9 cellular contexts compared by ENCODE assay signal in the genomic region with DNA sequence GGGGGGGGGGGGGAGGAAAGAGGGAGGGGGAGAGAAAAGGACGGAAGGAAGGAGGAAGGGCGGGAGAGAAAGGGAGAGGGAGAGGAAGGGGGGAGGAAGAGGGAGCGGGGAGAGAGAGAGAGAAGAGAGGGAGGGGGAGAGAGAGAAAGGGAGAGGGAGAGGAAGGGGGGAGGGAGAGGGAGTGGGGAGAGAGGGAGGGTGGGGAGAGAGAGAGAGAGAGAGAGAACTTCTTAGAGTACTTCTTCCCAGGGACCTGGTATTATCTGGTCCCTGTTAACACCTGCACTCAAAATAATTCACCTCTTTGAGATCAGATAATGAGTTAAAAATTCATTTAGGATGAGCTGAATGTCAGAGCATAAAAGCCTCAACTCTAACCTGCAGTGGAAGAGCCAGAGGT. TPM values are rescaled to one million over a fixed set of nuclear protein-coding genes. Genes with fewer than 3 reads are reported as not detected.
A peak's percentile ranks its signal among the peaks of the same experiment; 100 is the strongest.
DNase-seq lines count a peak whose midpoint lies in the region; ATAC-seq, FAIRE-seq and TF ChIP-seq lines count a peak whose summit lies in the region.
"Had no signal": no experiment of that assay in that cellular context is flagged by ENCODE, and none has a peak within 500 bp of the region (broad histone marks: within the 10 kb centered on the region; RNA-seq: fewer than 3 reads in every experiment).

No MANE protein-coding gene starts in this region.

- H3K9me3 Mint-ChIP-seq in activated CD4-positive, alpha-beta T cell treated with anti-CD3 and anti-CD28 coated beads, Interleukin-2, amount 10 ng/mL, durations not matched to agents 7 days and 5 days = no peaks in the 10 kb centered on the region
- H3K9me3 Mint-ChIP-seq in astrocyte (ENCODE audit: unreplicated experiment) = no peaks in the 10 kb centered on the region

- intact Hi-C loops in HepG2 (cut with micrococcal nuclease; ENCODE audit: unreplicated experiment) = no loop called here
- intact Hi-C loops in thyroid gland (cut with DNase I) = no loop called here

- peaks cover 27% of the 10 kb centered on the region for H3K4me1 Mint-ChIP-seq in activated CD4-positive, alpha-beta T cell treated with anti-CD3 and anti-CD28 coated beads, Interleukin-2, amount 10 ng/mL, durations not matched to agents 7 days and 5 days
- peaks cover 22% of the 10 kb centered on the region for H3K4me1 Mint-ChIP-seq in astrocyte (ENCODE audit: low read depth, unreplicated experiment)

- POLR2A ChIA-PET in activated CD4-positive, alpha-beta T cell treated with anti-CD3 and anti-CD28 coated beads, Interleukin-2, amount 10 ng/mL, durations not matched to agents 7 days and 5 days (lab: Charles Lee) = no interaction called here
- POLR2A ChIA-PET in HepG2 (lab: Yijun Ruan, JAX) = no interaction called here

- peak overlapping the region; percentile 98 for H3K4me3 ChIP-seq in astrocyte (ENCODE audit: insufficient read depth, low read depth, low read length)
- H3K4me3 ChIP-seq in HepG2 (replicated peaks in 1 of 3; ENCODE audit: insufficient read depth in 1 of 3, low read depth in 2 of 3, low read length in 3 of 3) = peak overlapping the region; percentile 90 to 95 (median 93)
- H3K4me3 ChIP-seq in thyroid gland (replicated peaks in 1 of 3) = peak overlapping the region; percentile 74 to 96 (median 95)

- no peak for ATAC-seq in HepG2

- no peak for DNase-seq in activated CD4-positive, alpha-beta T cell treated with anti-CD3 and anti-CD28 coated beads, Interleukin-2, amount 10 ng/mL, durations not matched to agents 7 days and 5 days
- no peak for DNase-seq in activated CD4-positive, alpha-beta T cell treated with anti-CD3 and anti-CD28 coated beads for 48 hours
- DNase-seq in astrocyte (ENCODE audit: low read depth) (peak; percentile 39), HepG2 (ENCODE audit: low spot score) (no peak), thyroid gland (no peak), KBM-7 (no peak), SIG-M5 treated with dmso at 0.1 percent for 504 hours (lab: John Stamatoyannopoulos, UW; ENCODE audit: unreplicated experiment) (no peak), epidermal melanocyte (ENCODE audit: insufficient read length, low spot score) (no peak)
- DNase-seq: stimulated activated CD4-positive, alpha-beta T cell treated with anti-CD3 and anti-CD28 coated beads, Interleukin-4, amount 100 ng/mL, for 24 hours had no signal

- H3K9me3 ChIP-seq in astrocyte (ENCODE audit: insufficient read depth, low read depth, low read length) = no peaks in the 10 kb centered on the region
- no peaks in the 10 kb centered on the region for H3K9me3 ChIP-seq in HepG2 (ENCODE audit: low read length)
- no peaks in the 10 kb centered on the region for H3K9me3 ChIP-seq in thyroid gland

- no peaks in the 10 kb centered on the region for H3K27me3 ChIP-seq in astrocyte (ENCODE audit: insufficient read depth, low read length)
- H3K27me3 ChIP-seq in HepG2 (ENCODE audit: control insufficient read depth in 1 of 2, insufficient read depth in 2 of 2, low read length in 2 of 2) = no peaks in the 10 kb centered on the region; a peak in 1 of 5 replicates
- H3K27me3 ChIP-seq in thyroid gland = no peaks in the 10 kb centered on the region

- H3K4me1 ChIP-seq in astrocyte (ENCODE audit: insufficient read depth, low read length) = peaks cover 6% of the 10 kb centered on the region
- H3K4me1 ChIP-seq in HepG2 (ENCODE audit: insufficient read depth, low read length) = peaks cover 59% of the 10 kb centered on the region
- H3K4me1 ChIP-seq in thyroid gland = peaks cover 3 to 6% of the 10 kb centered on the region in 2 donors

- H3K4me2 ChIP-seq in astrocyte (ENCODE audit: low read length) (peak overlapping the region; percentile 93), HepG2 (ENCODE audit: low read depth, low read length) (peak overlapping the region; percentile 70)

- TF ChIP-seq POLR2A in HepG2 (IDR thresholded peaks at IDR 0.05; ENCODE audit: insufficient read depth in 1 of 2, low read depth in 2 of 2, low read length in 2 of 2) (no peak), thyroid gland (IDR thresholded peaks at IDR 0.05) (no peak)

- no peak for TF ChIP-seq RAD21 in HepG2 (CRISPR knock-in tag; IDR thresholded peaks at IDR 0.05)

- in situ Hi-C loops in HepG2 (cut with HindIII; ENCODE audit: extremely low pct_ligation_motif_present, low pct_unique_long_range_greater_than_20kb) (no loop called here), KBM-7 (cut with MboI; ENCODE audit: low pct_unique_long_range_greater_than_20kb, low sequenced_read_pairs) (no loop called here)

- H3K79me2 ChIP-seq in astrocyte (ENCODE audit: insufficient read depth, low read length) (peaks cover 59% of the 10 kb centered on the region), HepG2 (ENCODE audit: insufficient read depth, low read length) (peaks cover 43% of the 10 kb centered on the region)

- no peak for TF ChIP-seq EP300 in HepG2 (IDR thresholded peaks at IDR 0.05; ENCODE audit: low read depth in 2 of 2, low read length in 2 of 2)
- no peak for TF ChIP-seq EP300 in HepG2 (CRISPR knock-in tag; IDR thresholded peaks at IDR 0.05; ENCODE audit: borderline replicate concordance)

- H3K9ac ChIP-seq in astrocyte (ENCODE audit: low read length) (peak overlapping the region; percentile 100), HepG2 (ENCODE audit: insufficient read depth, low read depth, low read length) (peak overlapping the region; percentile 100)

- H3K27me3 Mint-ChIP-seq in activated CD4-positive, alpha-beta T cell treated with anti-CD3 and anti-CD28 coated beads, Interleukin-2, amount 10 ng/mL, durations not matched to agents 7 days and 5 days = peaks cover 3% of the 10 kb centered on the region
- H3K27me3 Mint-ChIP-seq in astrocyte (ENCODE audit: low read depth, unreplicated experiment) = peaks cover 11% of the 10 kb centered on the region

- TF ChIP-seq CTCF in astrocyte (IDR thresholded peaks at IDR 0.05; ENCODE audit: insufficient read depth, low read depth, low read length) (no peak), HepG2 (CRISPR knock-in tag; IDR thresholded peaks at IDR 0.05) (no peak), thyroid gland (IDR thresholded peaks at IDR 0.05) (no peak)

- H3K27ac ChIP-seq in astrocyte (ENCODE audit: low read depth, low read length) = peak overlapping the region; percentile 98
- peak overlapping the region; percentile 90 for H3K27ac ChIP-seq in HepG2 (ENCODE audit: extremely low read length, insufficient read depth, low read length)
- no peak overlapping the region for H3K27ac ChIP-seq in thyroid gland

- peak overlapping the region; percentile 90 for H3K27ac Mint-ChIP-seq in activated CD4-positive, alpha-beta T cell treated with anti-CD3 and anti-CD28 coated beads, Interleukin-2, amount 10 ng/mL, durations not matched to agents 7 days and 5 days
- peak overlapping the region; percentile 99 for H3K27ac Mint-ChIP-seq in astrocyte (ENCODE audit: unreplicated experiment)

- peak overlapping the region; percentile 94 for H3K4me3 Mint-ChIP-seq in activated CD4-positive, alpha-beta T cell treated with anti-CD3 and anti-CD28 coated beads, Interleukin-2, amount 10 ng/mL, durations not matched to agents 7 days and 5 days
- peak overlapping the region; percentile 99 for H3K4me3 Mint-ChIP-seq in astrocyte (ENCODE audit: unreplicated experiment)

- H4K20me1 ChIP-seq in astrocyte (ENCODE audit: insufficient read depth, low read length) (peaks cover 51% of the 10 kb centered on the region), HepG2 (ENCODE audit: insufficient read depth, low read length) (peaks cover 14% of the 10 kb centered on the region)

- FAIRE-seq in astrocyte (lab: Jason Lieb, UNC) (no peak), HepG2 (lab: Jason Lieb, UNC) (no peak)

- BruUV-seq in HepG2 (replicated peaks; lab: Mats Ljungman, UMichigan) = no TSS peak

- CTCF ChIA-PET in activated CD4-positive, alpha-beta T cell treated with anti-CD3 and anti-CD28 coated beads, Interleukin-2, amount 10 ng/mL, durations not matched to agents 7 days and 5 days (lab: Charles Lee) = no interaction called here
- CTCF ChIA-PET in HepG2 (lab: Yijun Ruan, JAX; ENCODE audit: low intra/inter-chr PET ratio, low total read pairs) = no interaction called here

- H2AFZ ChIP-seq in astrocyte (ENCODE audit: low read depth, low read length) (no peak overlapping the region), HepG2 (ENCODE audit: low read length) (no peak overlapping the region)

- peaks cover 10% of the 10 kb centered on the region for H3K36me3 Mint-ChIP-seq in activated CD4-positive, alpha-beta T cell treated with anti-CD3 and anti-CD28 coated beads, Interleukin-2, amount 10 ng/mL, durations not matched to agents 7 days and 5 days (ENCODE audit: low read depth)
- peaks cover 25% of the 10 kb centered on the region for H3K36me3 Mint-ChIP-seq in astrocyte (ENCODE audit: low read depth, unreplicated experiment)

- peaks cover 39% of the 10 kb centered on the region for H3K36me3 ChIP-seq in astrocyte (ENCODE audit: insufficient read depth, low read length)
- H3K36me3 ChIP-seq in HepG2 (replicated peaks in 1 of 2; ENCODE audit: control insufficient read depth in 1 of 2, insufficient read depth in 2 of 2, low read length in 2 of 2) = peaks cover 16 to 35% of the 10 kb centered on the region in 2 experiments
- H3K36me3 ChIP-seq in thyroid gland = peaks cover 18 to 29% of the 10 kb centered on the region in 2 donors

- WGBS in HepG2 (ENCODE audit: low lambda C conversion rate) = 4% methylated on average over 3 of the region's 3 CpGs
- WGBS in thyroid gland, 2 donors = 3 to 5% methylated on average over 2 to 3 of the region's 3 CpGs

RNA-seq across cellular contexts. Expression of gene SEC13, which starts 1.1 kb away (rescaled TPM):
- total RNA-seq in activated CD4-positive, alpha-beta T cell treated with anti-CD3 and anti-CD28 coated beads, Interleukin-2, amount 10 ng/mL, durations not matched to agents 7 days and 5 days = 10 to 100 TPM; 81.3 to 85.5 TPM
- total RNA-seq in astrocyte (233 and 245 TPM in 2 replicates), HepG2 (2016; rRNA removed; fragmentation: Illumina TruSeq; extraction: Trizol) (391 and 418 TPM in 2 replicates), thyroid gland (100 to 1,000 TPM in 3 of 4 donors, 10 to 100 TPM in 1; 93.3 to 156 (median 136) TPM)
- total RNA-seq in HepG2 (2016; cell fraction: cytosol; rRNA removed; fragmentation: Illumina TruSeq; extraction: Trizol; ENCODE audit: low read depth) = 232 and 239 TPM in 2 replicates
- total RNA-seq in HepG2 (2016; cell fraction: insoluble cytoplasmic fraction; rRNA removed; fragmentation: Illumina TruSeq; extraction: Trizol) = 366 and 400 TPM in 2 replicates
- total RNA-seq in HepG2 (2016; cell fraction: membrane; rRNA removed; fragmentation: Illumina TruSeq; extraction: Trizol) = 335 TPM in 2 replicates
- total RNA-seq in HepG2 (2016; cell fraction: nucleus; rRNA removed; fragmentation: Illumina TruSeq; extraction: Trizol) = 176 and 181 TPM in 2 replicates
- 266 and 288 TPM in 2 replicates for polyA plus RNA-seq in HepG2 (2011; rRNA removed)
- 264 and 374 TPM in 2 replicates for polyA plus RNA-seq in HepG2 (2011; cell fraction: cytosol; rRNA removed)
- polyA plus RNA-seq in HepG2 (2011; cell fraction: nucleus; rRNA removed) = 204 and 219 TPM in 2 replicates
- 224 and 231 TPM in 2 replicates for polyA plus RNA-seq in HepG2 (2012)
- 171 and 195 TPM in 2 replicates for polyA plus RNA-seq in HepG2 (2016; cell fraction: cytosol; fragmentation: Illumina TruSeq; extraction: Trizol; ENCODE audit: low read depth)
- polyA plus RNA-seq in HepG2 (2016; cell fraction: insoluble cytoplasmic fraction; fragmentation: Illumina TruSeq; extraction: Trizol; ENCODE audit: low read depth) = 327 and 374 TPM in 2 replicates
- polyA plus RNA-seq in HepG2 (2016; cell fraction: membrane; fragmentation: Illumina TruSeq; extraction: Trizol; ENCODE audit: low read depth) = 204 and 212 TPM in 2 replicates
- 222 and 239 TPM in 2 replicates for polyA plus RNA-seq in HepG2 (2016; cell fraction: nucleus; fragmentation: Illumina TruSeq; extraction: Trizol; ENCODE audit: insufficient read depth, low read depth)
- polyA minus RNA-seq in HepG2 (2011; rRNA and poly(A)+ RNA removed; ENCODE audit: low replicate concordance) = 289 and 526 TPM in 2 replicates
- 174 and 198 TPM in 2 replicates for polyA minus RNA-seq in HepG2 (2011; cell fraction: cytosol; rRNA and poly(A)+ RNA removed)
- 192 and 208 TPM in 2 replicates for polyA minus RNA-seq in HepG2 (2011; cell fraction: nucleus; rRNA and poly(A)+ RNA removed)

RNA-seq across cellular contexts. Expression of gene GHRL, which starts 27.1 kb away (rescaled TPM):
- under 1 TPM; 0.30 to 0.56 TPM for total RNA-seq in activated CD4-positive, alpha-beta T cell treated with anti-CD3 and anti-CD28 coated beads, Interleukin-2, amount 10 ng/mL, durations not matched to agents 7 days and 5 days
- not detected in 2 replicates for total RNA-seq in astrocyte
- total RNA-seq in HepG2 (2016; rRNA removed; fragmentation: Illumina TruSeq; extraction: Trizol) = 0.09 TPM in 1 of 2 replicates, not detected in the other
- 0.71 TPM in 1 of 2 replicates, not detected in the other for total RNA-seq in HepG2 (2016; cell fraction: cytosol; rRNA removed; fragmentation: Illumina TruSeq; extraction: Trizol; ENCODE audit: low read depth)
- 0.22 TPM in 1 of 2 replicates, not detected in the other for total RNA-seq in HepG2 (2016; cell fraction: insoluble cytoplasmic fraction; rRNA removed; fragmentation: Illumina TruSeq; extraction: Trizol)
- total RNA-seq in HepG2 (2016; cell fraction: membrane; rRNA removed; fragmentation: Illumina TruSeq; extraction: Trizol) = not detected in 2 replicates
- not detected in 2 replicates for total RNA-seq in HepG2 (2016; cell fraction: nucleus; rRNA removed; fragmentation: Illumina TruSeq; extraction: Trizol)
- polyA plus RNA-seq in HepG2 (2011; rRNA removed) = not detected in 2 replicates
- polyA plus RNA-seq in HepG2 (2011; cell fraction: cytosol; rRNA removed) = not detected in 2 replicates
- 0.19 and 0.24 TPM in 2 replicates for polyA plus RNA-seq in HepG2 (2011; cell fraction: nucleus; rRNA removed)
- polyA plus RNA-seq in HepG2 (2012) = 0.59 TPM in 1 of 2 replicates, not detected in the other
- not detected in 2 replicates for polyA plus RNA-seq in HepG2 (2016; cell fraction: cytosol; fragmentation: Illumina TruSeq; extraction: Trizol; ENCODE audit: low read depth)
- polyA plus RNA-seq in HepG2 (2016; cell fraction: insoluble cytoplasmic fraction; fragmentation: Illumina TruSeq; extraction: Trizol; ENCODE audit: low read depth) = not detected in 2 replicates
- not detected in 2 replicates for polyA plus RNA-seq in HepG2 (2016; cell fraction: membrane; fragmentation: Illumina TruSeq; extraction: Trizol; ENCODE audit: low read depth)
- polyA plus RNA-seq in HepG2 (2016; cell fraction: nucleus; fragmentation: Illumina TruSeq; extraction: Trizol; ENCODE audit: insufficient read depth, low read depth) = 0.80 and 2.1 TPM in 2 replicates
- polyA minus RNA-seq in HepG2 (2011; rRNA and poly(A)+ RNA removed; ENCODE audit: low replicate concordance) = 0.21 TPM in 1 of 2 replicates, not detected in the other
- not detected in 2 replicates for polyA minus RNA-seq in HepG2 (2011; cell fraction: cytosol; rRNA and poly(A)+ RNA removed)
- polyA minus RNA-seq in HepG2 (2011; cell fraction: nucleus; rRNA and poly(A)+ RNA removed) = 0.87 TPM in 1 of 2 replicates, not detected in the other
- total RNA-seq in thyroid gland = 1 to 10 TPM in 2 of 4 donors, under 1 TPM in 1, not detected in 1; 0.56 to 1.2 (median 1.1) TPM

Comparison
In these comparisons a context has a peak if more than half of its experiments do, and no peak if none do; other contexts are left out.
1. H3K27ac ChIP-seq: peak in astrocyte (single experiment) and HepG2 (single experiment); none in thyroid gland (0 of 3).
2. Peak in every context shown above with its lines, with median percentiles within 50 percentile points of each other: H3K4me3 ChIP-seq.